In genomic region chr4:23887989-23888388, GRCh38 we compare ENCODE assay signal across 11 cellular contexts. TPM values are rescaled to one million over a fixed set of nuclear protein-coding genes. Genes with fewer than 3 reads are reported as not detected.
DNase-seq lines count a peak whose midpoint lies in the region; ATAC-seq and TF ChIP-seq lines count a peak whose summit lies in the region.
"Had no signal": no experiment of that assay in that cellular context is flagged by ENCODE, and none has a peak within 500 bp of the region (broad histone marks: within the 10 kb centered on the region; RNA-seq: fewer than 3 reads in every experiment).

No MANE protein-coding gene starts in this region.

- no peak for DNase-seq in cardiac muscle cell (ENCODE audit: low read depth in 1 of 2, low spot score in 1 of 2)
- DNase-seq in cardiac septum (ENCODE audit: low spot score): no peak
- peak in 1 of 2 donors; percentile 17 for DNase-seq in heart right ventricle
- DNase-seq in neural progenitor cell (ENCODE audit: low spot score): no peak
- DNase-seq in vagina (ENCODE audit: extremely low spot score in 2 of 2): no peak
- DNase-seq in stimulated activated naive CD8-positive, alpha-beta T cell treated with anti-CD3 and anti-CD28 coated beads, Interleukin-15, Interleukin-2, amounts not matched to agents 100 U/mL and 50 U/mL, for 24 hours: no peak
- DNase-seq: activated CD4-positive, alpha-beta T cell treated with anti-CD3 and anti-CD28 coated beads for 1 hour; activated naive CD4-positive, alpha-beta T cell treated with anti-CD3 and anti-CD28 coated beads for 36 hours; NCI-H2029 had no signal

- no peak for TF ChIP-seq POLR2A in vagina (IDR thresholded peaks at IDR 0.05)

- peaks cover 5% of the 10 kb centered on the region for H3K36me3 Mint-ChIP-seq in neural progenitor cell

- peaks cover 46% of the 10 kb centered on the region for H3K4me1 Mint-ChIP-seq in neural progenitor cell

- H3K4me1 ChIP-seq in cardiac muscle cell (ENCODE audit: low read depth): peaks cover 45% of the 10 kb centered on the region
- H3K4me1 ChIP-seq in heart right ventricle: peaks cover 0 to 42% (median 16%) of the 10 kb centered on the region in 9 donors
- H3K4me1 ChIP-seq in neural progenitor cell: peaks cover 24% of the 10 kb centered on the region
- H3K4me1 ChIP-seq in vagina: peaks cover 32% of the 10 kb centered on the region

- H3K27ac ChIP-seq in cardiac muscle cell: peak overlapping the region; percentile 95
- H3K27ac ChIP-seq in heart right ventricle: peak overlapping the region; percentile 61 to 90 (median 82)
- H3K27ac ChIP-seq in neural progenitor cell: no peak overlapping the region
- H3K27ac ChIP-seq in vagina: peak overlapping the region; percentile 51

- intact Hi-C loops in cardiac septum (cut with DNase I) (loop anchor here (2.0 to 5.0 kb wide), 3 partner anchors 43 to 359 kb away; no protein-coding TSS in a partner anchor), heart right ventricle (cut with DNase I) (loop anchor here in 4 of 10 donors (2.0 to 10.0 kb wide), 4 partner anchors 43 to 1561 kb away; no protein-coding TSS in a partner anchor), vagina (cut with DNase I) (no loop called here)

- no peaks in the 10 kb centered on the region for H3K9me3 ChIP-seq in cardiac muscle cell (ENCODE audit: low read depth)
- H3K9me3 ChIP-seq in heart right ventricle: no peaks in the 10 kb centered on the region
- H3K9me3 ChIP-seq in neural progenitor cell (ENCODE audit: low read depth): no peaks in the 10 kb centered on the region
- H3K9me3 ChIP-seq in vagina: no peaks in the 10 kb centered on the region

- TF ChIP-seq CTCF in cardiac muscle cell (IDR thresholded peaks at IDR 0.05; ENCODE audit: low read depth, low read length) (no peak), heart right ventricle (IDR thresholded peaks at IDR 0.05) (no peak), neural progenitor cell (IDR thresholded peaks at IDR 0.05) (no peak), vagina (IDR thresholded peaks at IDR 0.05) (no peak)

- H3K27me3 ChIP-seq in cardiac muscle cell: no peaks in the 10 kb centered on the region
- no peaks in the 10 kb centered on the region for H3K27me3 ChIP-seq in heart right ventricle
- peaks cover 21% of the 10 kb centered on the region for H3K27me3 ChIP-seq in neural progenitor cell
- H3K27me3 ChIP-seq in vagina: no peaks in the 10 kb centered on the region

- H3K27ac Mint-ChIP-seq in neural progenitor cell: no peak overlapping the region
- H3K27ac Mint-ChIP-seq: activated naive CD4-positive, alpha-beta T cell treated with anti-CD3 and anti-CD28 coated beads for 36 hours had no signal

- no peaks in the 10 kb centered on the region for H3K27me3 Mint-ChIP-seq in neural progenitor cell (ENCODE audit: insufficient read depth, low read depth)

- WGBS in heart right ventricle, 2 donors: 25 to 46% methylated on average over 7 of the region's 7 CpGs

- H4K20me1 ChIP-seq in neural progenitor cell (ENCODE audit: low read depth): no peaks in the 10 kb centered on the region

- no peak overlapping the region for H3K4me2 ChIP-seq in neural progenitor cell

- no peak overlapping the region for H2AFZ ChIP-seq in neural progenitor cell (replicated peaks)

- H3K4me3 ChIP-seq in cardiac muscle cell: peak overlapping the region; percentile 63
- peak overlapping the region; percentile 31 to 63 (median 58) for H3K4me3 ChIP-seq in heart right ventricle
- H3K4me3 ChIP-seq in neural progenitor cell: no peak overlapping the region
- peak overlapping the region; percentile 38 to 49 for H3K4me3 ChIP-seq in vagina

- H3K9ac ChIP-seq in neural progenitor cell: no peak overlapping the region

- H3K36me3 ChIP-seq in cardiac muscle cell (peaks cover 13% of the 10 kb centered on the region), heart right ventricle (no peaks in the 10 kb centered on the region), neural progenitor cell (no peaks in the 10 kb centered on the region), vagina (no peaks in the 10 kb centered on the region)

- H3F3A ChIP-seq in neural progenitor cell (ENCODE audit: low read depth): no peaks in the 10 kb centered on the region

- no peaks in the 10 kb centered on the region for H3K9me3 Mint-ChIP-seq in neural progenitor cell
- H3K9me3 Mint-ChIP-seq: activated naive CD4-positive, alpha-beta T cell treated with anti-CD3 and anti-CD28 coated beads for 36 hours had no signal

- H3K79me2 ChIP-seq in neural progenitor cell (ENCODE audit: low read depth): no peaks in the 10 kb centered on the region

- ATAC-seq in heart right ventricle (peak in 1 of 8 donors; percentile 30), HG02623 (IDR thresholded peaks at IDR 0.05; ENCODE audit: unreplicated experiment) (no peak), HG02759 (IDR thresholded peaks at IDR 0.05; ENCODE audit: unreplicated experiment) (no peak)
- ATAC-seq in stimulated activated naive CD8-positive, alpha-beta T cell treated with anti-CD3 and anti-CD28 coated beads, Interleukin-15, Interleukin-2, amounts not matched to agents 100 U/mL and 50 U/mL, for 24 hours: no peak

- peak overlapping the region; percentile 89 for H3K4me3 Mint-ChIP-seq in neural progenitor cell
- H3K4me3 Mint-ChIP-seq: activated naive CD4-positive, alpha-beta T cell treated with anti-CD3 and anti-CD28 coated beads for 36 hours had no signal

RNA-seq across cellular contexts. Expression of gene PPARGC1A, which starts 1.9 kb away (rescaled TPM):
- total RNA-seq in cardiac muscle cell: 23.9 and 42.3 TPM in 2 replicates
- 17.7 and 28.4 TPM in 2 replicates for polyA plus RNA-seq in cardiac muscle cell
- 99.6 TPM for total RNA-seq in cardiac septum
- 100 to 1,000 TPM in 7 of 10 donors, 10 to 100 TPM in 3; 66.3 to 200 (median 106) TPM for total RNA-seq in heart right ventricle
- 10 to 100 TPM; 11.8 to 27.7 TPM for polyA plus RNA-seq in heart right ventricle
- total RNA-seq in neural progenitor cell (ENCODE audit: low replicate concordance): 1.7 and 6.6 TPM in 2 replicates
- 1.2 TPM for total RNA-seq in vagina
- total RNA-seq: activated naive CD4-positive, alpha-beta T cell treated with anti-CD3 and anti-CD28 coated beads for 36 hours had no signal
